Comparison of ENCODE assay signal across 14 cellular contexts in the genomic region with DNA sequence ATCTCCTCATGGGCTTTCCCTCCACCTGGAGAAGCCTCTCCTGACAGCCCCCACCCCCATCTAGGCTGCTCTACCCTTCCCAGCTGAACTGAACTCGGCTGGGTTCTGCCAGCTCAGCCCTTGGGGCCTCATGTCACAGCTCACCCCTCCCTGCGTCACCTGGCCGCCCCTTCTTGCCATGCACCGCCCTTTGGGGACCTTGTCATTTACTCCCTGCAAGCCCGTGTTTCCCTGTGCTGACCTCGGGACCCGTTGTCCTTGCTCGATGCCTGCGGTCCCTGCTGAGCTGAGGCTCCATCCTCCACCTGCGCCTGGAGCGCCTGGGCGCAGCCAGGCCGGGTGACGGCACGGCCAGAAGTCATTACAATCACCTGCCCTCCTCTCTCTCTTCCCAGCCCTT. TPM values are rescaled to one million over a fixed set of nuclear protein-coding genes. Genes with fewer than 3 reads are reported as not detected.
DNase-seq lines count a peak whose midpoint lies in the region; ATAC-seq lines count a peak whose summit lies in the region.
"Had no signal": no experiment of that assay in that cellular context is flagged by ENCODE, and none has a peak within 500 bp of the region (broad histone marks: within the 10 kb centered on the region; RNA-seq: fewer than 3 reads in every experiment).

No MANE protein-coding gene starts in this region.

- peaks cover 2% of the 10 kb centered on the region for H3K79me1 ChIP-seq in neuronal stem cell (ENCODE audit: low read depth, low read length)

- no peak overlapping the region for H2BK120ac ChIP-seq in neuronal stem cell (ENCODE audit: low read depth, low read length)

- H3K4me1 Mint-ChIP-seq in T-helper 2 cell treated with Interferon-gamma antibody and Interleukin-4, amounts not matched to agents 5 μg/mL and 100 μg/mL, for 36 hours (ENCODE audit: low read depth), result no peaks in the 10 kb centered on the region

- H2BK12ac ChIP-seq in neuronal stem cell (ENCODE audit: low read length), result no peak overlapping the region

- H3K4me1 ChIP-seq in neuronal stem cell (ENCODE audit: control insufficient read depth in 2 of 2, insufficient read depth in 1 of 2, low read depth in 1 of 2, low read length in 2 of 2), result peaks cover 0 to 11% of the 10 kb centered on the region in 2 donors
- H3K4me1 ChIP-seq: HAP-1 had no signal

- peak overlapping the region; percentile 80 for H3K23ac ChIP-seq in neuronal stem cell (ENCODE audit: low read depth, low read length, poor library complexity)

- no peaks in the 10 kb centered on the region for H3K27me3 Mint-ChIP-seq in T-helper 2 cell treated with Interferon-gamma antibody and Interleukin-4, amounts not matched to agents 5 μg/mL and 100 μg/mL, for 36 hours (ENCODE audit: low read depth)

- peak overlapping the region; percentile 76 for H2AK5ac ChIP-seq in neuronal stem cell (ENCODE audit: low read depth, low read length)

- H3K4me3 Mint-ChIP-seq in T-helper 2 cell treated with Interferon-gamma antibody and Interleukin-4, amounts not matched to agents 5 μg/mL and 100 μg/mL, for 36 hours, result no peak overlapping the region

- H3K27me3 ChIP-seq in neuronal stem cell (ENCODE audit: control insufficient read depth in 3 of 3, insufficient read depth in 3 of 3, low read depth in 1 of 3, low read length in 3 of 3), result no peaks in the 10 kb centered on the region

- no peak overlapping the region for H3K9ac ChIP-seq in neuronal stem cell (ENCODE audit: low read depth, low read length, poor library complexity)

- H3K27ac Mint-ChIP-seq in T-helper 2 cell treated with Interferon-gamma antibody and Interleukin-4, amounts not matched to agents 5 μg/mL and 100 μg/mL, for 36 hours, result no peak overlapping the region

- no peak overlapping the region for H2BK5ac ChIP-seq in neuronal stem cell (ENCODE audit: low read length)

- H3K18ac ChIP-seq in neuronal stem cell (ENCODE audit: low read length), result peak overlapping the region; percentile 79

- H3K9me3 ChIP-seq in neuronal stem cell (replicated peaks in 1 of 2; ENCODE audit: control insufficient read depth in 2 of 2, insufficient read depth in 1 of 2, low read depth in 1 of 2, low read length in 2 of 2), result no peaks in the 10 kb centered on the region
- H3K9me3 ChIP-seq: HAP-1 had no signal

- H3K4me3 ChIP-seq in neuronal stem cell (ENCODE audit: low read length in 2 of 2), result no peak overlapping the region
- H3K4me3 ChIP-seq: HAP-1 had no signal

- no peak overlapping the region for H4K91ac ChIP-seq in neuronal stem cell (ENCODE audit: low read depth, low read length, poor library complexity)

- no CpG with 5 or more reads among the region's 15 CpGs for WGBS in neuronal stem cell (ENCODE audit: extremely low coverage in 2 of 2, insufficient read length in 2 of 2, insufficient replicate concordance in 1 of 2), 2 donors

- H3K14ac ChIP-seq in neuronal stem cell (ENCODE audit: low read length), result peak overlapping the region; percentile 47

- no peaks in the 10 kb centered on the region for H3K9me3 Mint-ChIP-seq in T-helper 2 cell treated with Interferon-gamma antibody and Interleukin-4, amounts not matched to agents 5 μg/mL and 100 μg/mL, for 36 hours

- H2BK15ac ChIP-seq in neuronal stem cell (ENCODE audit: low read length), result no peak overlapping the region

- H3K4me2 ChIP-seq in neuronal stem cell (ENCODE audit: insufficient read depth, low read length, poor library complexity, severe bottlenecking), result no peak overlapping the region

- no peak overlapping the region for H4K8ac ChIP-seq in neuronal stem cell (ENCODE audit: low read depth, low read length)

- ATAC-seq in GM21367 (IDR thresholded peaks at IDR 0.05; ENCODE audit: unreplicated experiment), result no peak

- H3K36me3 Mint-ChIP-seq in T-helper 2 cell treated with Interferon-gamma antibody and Interleukin-4, amounts not matched to agents 5 μg/mL and 100 μg/mL, for 36 hours (ENCODE audit: low read depth), result no peaks in the 10 kb centered on the region

- H3K4ac ChIP-seq in neuronal stem cell (ENCODE audit: low read length), result no peak overlapping the region

- no peak overlapping the region for H2AFZ ChIP-seq in neuronal stem cell (ENCODE audit: low read length)

- DNase-seq in T-helper 2 cell treated with Interferon-gamma antibody and Interleukin-4, amounts not matched to agents 5 μg/mL and 100 μg/mL, for 36 hours (ENCODE audit: low spot score), result peak; percentile 2
- no peak for DNase-seq in T-helper 2 cell
- peak; percentile 32 for DNase-seq in D341Med (ENCODE audit: low spot score)
- DNase-seq in islet precursor cell, result peak; percentile 48
- no peak for DNase-seq in neuronal stem cell (ENCODE audit: low spot score)
- DNase-seq in NCI-H146 treated with DMSO at 0.1 percent for 48 hours (lab: John Stamatoyannopoulos, UW; ENCODE audit: unreplicated experiment), result no peak
- DNase-seq in SIG-M5 treated with dmso at 0.1 percent for 504 hours (lab: John Stamatoyannopoulos, UW; ENCODE audit: unreplicated experiment), result no peak
- DNase-seq: 8988T, MV-4-11, NCI-H1436 treated with DMSO at 0.1 percent for 48 hours, NCI-H526 treated with DMSO at 0.1 percent for 48 hours had no signal

- no peak overlapping the region for H3K27ac ChIP-seq in neuronal stem cell (replicated peaks; ENCODE audit: low read length)
- H3K27ac ChIP-seq: C4-2B had no signal

- no peaks in the 10 kb centered on the region for H3K36me3 ChIP-seq in neuronal stem cell (replicated peaks in 1 of 2; ENCODE audit: control insufficient read depth in 2 of 2, insufficient read depth in 2 of 2, low read length in 2 of 2)
- H3K36me3 ChIP-seq: HAP-1 had no signal

RNA-seq across cellular contexts. Expression of gene COL5A1, which starts 48.3 kb away (rescaled TPM):
- 10.1 TPM for polyA plus RNA-seq in neuronal stem cell (2013, experiment 1 of 2)
- 10.2 TPM for polyA plus RNA-seq in neuronal stem cell (2013, experiment 2 of 2)

Comparison
In these comparisons a context has a peak if more than half of its experiments do, and no peak if none do; other contexts are left out.
1. DNase-seq: peak in T-helper 2 cell treated with Interferon-gamma antibody and Interleukin-4, amounts not matched to agents 5 μg/mL and 100 μg/mL, for 36 hours (single experiment), D341Med (single experiment) and islet precursor cell (single experiment); none in T-helper 2 cell (0 of 5), neuronal stem cell (single experiment), NCI-H146 treated with DMSO at 0.1 percent for 48 hours (single experiment) and SIG-M5 treated with dmso at 0.1 percent for 504 hours (single experiment).